In genomic region chr5:72007336-72008111, GRCh38 we compare ENCODE assay signal across 23 cellular contexts.
"Had no signal": no experiment of that assay in that cellular context is flagged by ENCODE, and none has a peak within 500 bp of the region (broad histone marks: within the 10 kb centered on the region; RNA-seq: fewer than 3 reads in every experiment).

No MANE protein-coding gene starts in this region.

- ATAC-seq: activated CD4-positive, CD25-positive, alpha-beta regulatory T cell treated with anti-CD3 and anti-CD28 coated beads, Interleukin-2, amount 50 U/mL, for 24 hours; activated CD8-positive, alpha-beta T cell treated with anti-CD3 and anti-CD28 coated beads for 36 hours; PC-3 had no signal

- H3K36me3 Mint-ChIP-seq: activated naive CD8-positive, alpha-beta T cell treated with anti-CD3 and anti-CD28 coated beads, Interleukin-2, amount 10 ng/mL, durations not matched to agents 7 days and 5 days had no signal

- H3K9me3 Mint-ChIP-seq: activated CD8-positive, alpha-beta T cell treated with anti-CD3 and anti-CD28 coated beads for 36 hours; activated naive CD8-positive, alpha-beta T cell treated with anti-CD3 and anti-CD28 coated beads, Interleukin-2, amount 10 ng/mL, durations not matched to agents 7 days and 5 days had no signal

- DNase-seq: activated CD4-positive, alpha-beta T cell treated with anti-CD3 and anti-CD28 coated beads for 4 hours; activated CD8-positive, alpha-beta memory T cell treated with anti-CD3 and anti-CD28 coated beads, Interleukin-2, amount 50 U/mL, for 4 hours; activated CD8-positive, alpha-beta T cell treated with anti-CD3 and anti-CD28 coated beads for 36 hours; activated naive CD4-positive, alpha-beta T cell treated with anti-CD3 and anti-CD28 coated beads, Interleukin-2, amount 50 U/mL, for 16 hours; activated naive CD8-positive, alpha-beta T cell treated with anti-CD3 and anti-CD28 coated beads, Interleukin-2, amount 10 ng/mL, durations not matched to agents 7 days and 5 days; activated T-cell treated with anti-CD3 and anti-CD28 coated beads, Interleukin-2, amount 50 U/mL, for 1 hour; adrenal gland; anterior cingulate cortex; caudate nucleus; KBM-7; NCI-H1092; NCI-H1417; NCI-H1930; NCI-H2171; NCI-H2227 treated with DMSO at 0.1 percent for 48 hours; NCI-H446 treated with DMSO at 0.1 percent for 48 hours; NCI-H524 treated with DMSO at 0.1 percent for 48 hours; NCI-H774; PC-3; SHP77; T-helper 1 cell had no signal

- H3K36me3 ChIP-seq: adrenal gland, breast epithelium had no signal

- H3K27ac ChIP-seq: adrenal gland, breast epithelium had no signal

- H3K4me3 Mint-ChIP-seq: activated CD8-positive, alpha-beta T cell treated with anti-CD3 and anti-CD28 coated beads for 36 hours; activated naive CD8-positive, alpha-beta T cell treated with anti-CD3 and anti-CD28 coated beads, Interleukin-2, amount 10 ng/mL, durations not matched to agents 7 days and 5 days had no signal

- H3K9me3 ChIP-seq: adrenal gland, breast epithelium had no signal

- H3K27me3 ChIP-seq: adrenal gland, breast epithelium had no signal

- H3K4me1 ChIP-seq: adrenal gland, breast epithelium had no signal

- H3K4me3 ChIP-seq: adrenal gland, breast epithelium had no signal

- H3K27ac Mint-ChIP-seq: activated CD8-positive, alpha-beta T cell treated with anti-CD3 and anti-CD28 coated beads for 36 hours; activated naive CD8-positive, alpha-beta T cell treated with anti-CD3 and anti-CD28 coated beads, Interleukin-2, amount 10 ng/mL, durations not matched to agents 7 days and 5 days had no signal

- H3K4me1 Mint-ChIP-seq: activated naive CD8-positive, alpha-beta T cell treated with anti-CD3 and anti-CD28 coated beads, Interleukin-2, amount 10 ng/mL, durations not matched to agents 7 days and 5 days had no signal
